In genomic region chr11:83813296-83813695, GRCh38 we compare ENCODE assay signal across 30 cellular contexts.
"Had no signal": no experiment of that assay in that cellular context is flagged by ENCODE, and none has a peak within 500 bp of the region (broad histone marks: within the 10 kb centered on the region; RNA-seq: fewer than 3 reads in every experiment).

No MANE protein-coding gene starts in this region.

- H3K36me3 Mint-ChIP-seq: immature natural killer cell; memory B cell; mesothelial cell of epicardium; naive thymus-derived CD4-positive, alpha-beta T cell; stimulated activated naive B cell treated with anti-CD40 and anti-IgM and Interleukin-4, amounts not matched to agents 10 μg/mL and 1 μg/mL and 100 μg/mL, for 72 hours had no signal

- H3K9me3 Mint-ChIP-seq: effector memory CD8-positive, alpha-beta T cell; memory B cell; mesothelial cell of epicardium; naive thymus-derived CD4-positive, alpha-beta T cell; nephron progenitor cell; stimulated activated naive B cell treated with anti-CD40 and anti-IgM and Interleukin-4, amounts not matched to agents 10 μg/mL and 1 μg/mL and 100 μg/mL, for 72 hours; stimulated activated naive CD8-positive, alpha-beta T cell treated with anti-CD3 and anti-CD28 coated beads, Interleukin-15, Interleukin-2, amounts not matched to agents 100 ng/mL and 50 ng/mL, for 24 hours had no signal

- H3K4me3 ChIP-seq: coronary artery, esophagus squamous epithelium, lower lobe of right lung, psoas muscle, sigmoid colon, skin epidermis, spleen, thoracic aorta, tibial nerve, upper lobe of left lung had no signal

- H3K4me1 Mint-ChIP-seq: immature natural killer cell; mesothelial cell of epicardium; naive thymus-derived CD4-positive, alpha-beta T cell; nephron progenitor cell; stimulated activated naive B cell treated with anti-CD40 and anti-IgM and Interleukin-4, amounts not matched to agents 10 μg/mL and 1 μg/mL and 100 μg/mL, for 72 hours had no signal

- H3K4me3 Mint-ChIP-seq: effector memory CD8-positive, alpha-beta T cell; immature natural killer cell; memory B cell; mesothelial cell of epicardium; naive thymus-derived CD4-positive, alpha-beta T cell; nephron progenitor cell; stimulated activated naive B cell treated with anti-CD40 and anti-IgM and Interleukin-4, amounts not matched to agents 10 μg/mL and 1 μg/mL and 100 μg/mL, for 72 hours; stimulated activated naive CD8-positive, alpha-beta T cell treated with anti-CD3 and anti-CD28 coated beads, Interleukin-15, Interleukin-2, amounts not matched to agents 100 ng/mL and 50 ng/mL, for 24 hours had no signal

- H3K27ac ChIP-seq: coronary artery, esophagus squamous epithelium, lower lobe of right lung, psoas muscle, sigmoid colon, skin epidermis, spleen, thoracic aorta, tibial nerve, upper lobe of left lung had no signal

- H3K4me1 ChIP-seq: esophagus squamous epithelium, lower lobe of right lung, psoas muscle, spleen, tibial nerve, upper lobe of left lung had no signal

- DNase-seq: dermis blood vessel endothelial cell; effector memory CD8-positive, alpha-beta T cell; erythroblast; esophagus squamous epithelium; hypothalamus; immature natural killer cell; islet precursor cell; kidney glomerular epithelial cell; left ventricle myocardium superior; lower lobe of right lung; naive thymus-derived CD4-positive, alpha-beta T cell; nephron progenitor cell; nucleus accumbens; posterior cingulate gyrus; psoas muscle; right cardiac atrium; sigmoid colon; spleen; stimulated activated naive B cell treated with anti-CD40 and anti-IgM and Interleukin-4, amounts not matched to agents 10 μg/mL and 1 μg/mL and 100 μg/mL, for 72 hours; upper lobe of left lung had no signal

- H3K36me3 ChIP-seq: esophagus squamous epithelium, lower lobe of right lung, sigmoid colon, spleen, thoracic aorta, tibial nerve, upper lobe of left lung had no signal

- FAIRE-seq: endometrium, frontal cortex, urothelium cell line had no signal

- H3K27me3 Mint-ChIP-seq: effector memory CD8-positive, alpha-beta T cell had no signal

- H3K27ac Mint-ChIP-seq: effector memory CD8-positive, alpha-beta T cell; immature natural killer cell; memory B cell; mesothelial cell of epicardium; naive thymus-derived CD4-positive, alpha-beta T cell; nephron progenitor cell; stimulated activated naive B cell treated with anti-CD40 and anti-IgM and Interleukin-4, amounts not matched to agents 10 μg/mL and 1 μg/mL and 100 μg/mL, for 72 hours; stimulated activated naive CD8-positive, alpha-beta T cell treated with anti-CD3 and anti-CD28 coated beads, Interleukin-15, Interleukin-2, amounts not matched to agents 100 ng/mL and 50 ng/mL, for 24 hours had no signal

- H3K27me3 ChIP-seq: esophagus squamous epithelium, sigmoid colon, tibial nerve, upper lobe of left lung had no signal
